ENCODE assay signal across 8 cellular contexts in the genomic region with DNA sequence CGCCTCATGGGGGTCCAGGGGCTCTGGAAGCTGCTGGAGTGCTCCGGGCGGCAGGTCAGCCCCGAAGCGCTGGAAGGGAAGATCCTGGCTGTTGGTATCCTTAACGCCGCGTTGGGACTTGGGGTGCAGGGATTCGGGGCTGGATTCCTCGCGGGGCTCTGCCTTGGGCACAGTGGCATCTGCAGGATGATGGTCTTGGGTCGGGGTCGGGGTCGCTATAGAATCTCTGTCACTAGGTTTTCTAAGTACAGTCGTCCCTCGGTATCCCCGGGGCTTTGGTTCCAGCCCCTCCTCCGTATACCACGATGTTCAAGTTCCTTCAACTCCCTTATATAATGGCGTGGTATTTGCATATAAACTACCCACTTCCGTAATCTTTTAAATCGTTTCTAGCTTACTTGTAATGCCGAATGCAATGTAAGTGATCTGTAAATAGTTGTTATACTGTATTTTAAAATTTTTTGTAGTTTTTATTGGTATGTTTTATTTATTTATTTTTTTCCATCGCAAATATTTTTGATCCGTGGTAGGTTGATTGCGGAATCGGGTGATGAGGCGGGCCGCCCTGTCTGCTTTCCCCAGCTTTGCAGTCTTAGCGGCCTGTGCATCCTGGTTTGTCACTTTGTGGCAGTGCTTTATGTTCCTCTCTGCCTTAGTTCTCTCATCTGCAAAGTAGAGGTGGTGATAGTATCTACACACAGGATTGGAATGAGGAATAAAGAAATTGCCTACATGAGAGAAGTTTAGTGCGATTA. TPM values are rescaled to one million over a fixed set of nuclear protein-coding genes. Genes with fewer than 3 reads are reported as not detected.
DNase-seq lines count a peak whose midpoint lies in the region; ATAC-seq and TF ChIP-seq lines count a peak whose summit lies in the region.

No MANE protein-coding gene starts in this region.

- TF ChIP-seq CTCF in CD4-positive, alpha-beta T cell (IDR thresholded peaks at IDR 0.05): no peak
- TF ChIP-seq CTCF in OCI-LY7 (conservative IDR thresholded peaks at IDR 0.05; ENCODE audit: low read length) (no peak), foreskin fibroblast (IDR thresholded peaks at IDR 0.05; ENCODE audit: low read depth, low read length) (no peak), uterus (IDR thresholded peaks at IDR 0.05) (no peak)

- H3K4me2 ChIP-seq in OCI-LY7 (ENCODE audit: low read length): peak overlapping the region; percentile 98

- peak; percentile 30 to 54 (median 40) for DNase-seq in CD4-positive, alpha-beta T cell
- DNase-seq in OCI-LY7 (ENCODE audit: low spot score) (peak; percentile 69), foreskin fibroblast (peak in 1 of 2 donors; percentile 71), uterus (peak; percentile 19 to 21)

- peaks cover 31% of the 10 kb centered on the region for H3K79me2 ChIP-seq in OCI-LY7 (ENCODE audit: insufficient read depth, low read depth, low read length)

- H4K20me1 ChIP-seq in OCI-LY7 (ENCODE audit: insufficient read depth, low read length): no peaks in the 10 kb centered on the region; the same call in 1 of the 2 replicates

- peak overlapping the region; percentile 82 for H2AFZ ChIP-seq in OCI-LY7 (ENCODE audit: low read length)
- peak overlapping the region; percentile 83 for H2AFZ ChIP-seq in neuron (ENCODE audit: low read depth, low read length)

- H3K9me3 ChIP-seq in CD4-positive, alpha-beta T cell (ENCODE audit: control insufficient read depth, low read length): no peaks in the 10 kb centered on the region
- H3K9me3 ChIP-seq in OCI-LY7 (ENCODE audit: low read length) (no peaks in the 10 kb centered on the region), neuron (ENCODE audit: low read length) (no peaks in the 10 kb centered on the region), uterus (no peaks in the 10 kb centered on the region)

- CTCF ChIA-PET in CD4-positive, alpha-beta T cell (lab: Charles Lee): interaction anchor here (0.7 to 4.7 kb wide), 7 partner anchors 10 to 254 kb away, joined by 3 to 18 read pairs (median 6); partner anchors contain the start of genes TEX30 and TPP2
- CTCF ChIA-PET in OCI-LY7 (lab: Charles Lee; ENCODE audit: unreplicated experiment): no interaction called here

- H3K9me3 Mint-ChIP-seq in CD4-positive, alpha-beta T cell: no peaks in the 10 kb centered on the region
- no peaks in the 10 kb centered on the region for H3K9me3 Mint-ChIP-seq in activated T-helper 17 cell treated with anti-CD3 and anti-CD28 coated beads, Interleukin-2, amount 50 U/mL, for 72 hours

- POLR2A ChIA-PET in CD4-positive, alpha-beta T cell (lab: Charles Lee): interaction anchor here (0.6 to 6.9 kb wide), 23 partner anchors 9 to 451 kb away, joined by 3 to 575 read pairs (median 4); partner anchors contain the start of genes BIVM, POGLUT2, TEX30 and TPP2
- POLR2A ChIA-PET in OCI-LY7 (lab: Charles Lee): interaction anchor here (0.6 to 1.5 kb wide), 3 partner anchors 35 to 265 kb away, joined by 3 to 4 read pairs (median 4); partner anchors contain the start of gene TPP2

- peak overlapping the region; percentile 100 for H3K27ac Mint-ChIP-seq in CD4-positive, alpha-beta T cell
- peak overlapping the region; percentile 80 for H3K27ac Mint-ChIP-seq in activated T-helper 17 cell treated with anti-CD3 and anti-CD28 coated beads, Interleukin-2, amount 50 U/mL, for 72 hours

- peaks cover 15% of the 10 kb centered on the region for H3K4me1 ChIP-seq in OCI-LY7 (ENCODE audit: insufficient read depth, low read length, poor library complexity, severe bottlenecking)
- H3K4me1 ChIP-seq in neuron (ENCODE audit: insufficient read depth, low read length): peaks cover 12% of the 10 kb centered on the region
- no peaks in the 10 kb centered on the region for H3K4me1 ChIP-seq in uterus

- peak; percentile 57 for ATAC-seq in CD4-positive, alpha-beta T cell (ENCODE audit: poor library complexity)
- ATAC-seq in GM19372 (IDR thresholded peaks at IDR 0.05; ENCODE audit: low read depth, unreplicated experiment) (peak; percentile 36), HG03439 (IDR thresholded peaks at IDR 0.05; ENCODE audit: unreplicated experiment) (peak; percentile 36)
- ATAC-seq in activated T-helper 17 cell treated with anti-CD3 and anti-CD28 coated beads, Interleukin-2, amount 50 U/mL, for 72 hours (replicated peaks): peak; percentile 51

- H3K27me3 ChIP-seq in CD4-positive, alpha-beta T cell (ENCODE audit: control insufficient read depth, insufficient read depth, low read length): no peaks in the 10 kb centered on the region
- H3K27me3 ChIP-seq in neuron (ENCODE audit: insufficient read depth, low read length): no peaks in the 10 kb centered on the region
- H3K27me3 ChIP-seq in uterus: no peaks in the 10 kb centered on the region

- H3K9me2 ChIP-seq in OCI-LY7 (ENCODE audit: insufficient read depth, low read length): no peaks in the 10 kb centered on the region

- intact Hi-C loops in CD4-positive, alpha-beta T cell (cut with DNase I, micrococcal nuclease): loop anchor here (1.0 to 5.0 kb wide), 8 partner anchors 46 to 454 kb away; partner anchors contain the start of gene TPP2 (in 1 of the 2)
- intact Hi-C loops in OCI-LY7 (cut with micrococcal nuclease; ENCODE audit: unreplicated experiment) (loop anchor here (1.0 to 5.0 kb wide), 3 partner anchors 74 to 266 kb away; partner anchors contain the start of genes TEX30 and TPP2), uterus (cut with DNase I; ENCODE audit: low total_unique reads) (loop anchor here (10.0 kb wide), 1 partner anchor 252 kb away; the partner anchor contains the start of gene TPP2)

- BruUV-seq in OCI-LY7 (replicated peaks; lab: Mats Ljungman, UMichigan): no TSS peak

- H3K27ac ChIP-seq in CD4-positive, alpha-beta T cell (ENCODE audit: low read depth, low read length): peak overlapping the region; percentile 99
- H3K27ac ChIP-seq in OCI-LY7 (ENCODE audit: low read depth, low read length, poor library complexity, severe bottlenecking) (peak overlapping the region; percentile 89), uterus (peak overlapping the region; percentile 95 to 97)

- H3K4me3 ChIP-seq in OCI-LY7 (ENCODE audit: low read depth, low read length, poor library complexity, severe bottlenecking): peak overlapping the region; percentile 99
- peak overlapping the region; percentile 96 to 97 for H3K4me3 ChIP-seq in foreskin fibroblast (ENCODE audit: low read depth in 1 of 2, low read length in 2 of 2)
- H3K4me3 ChIP-seq in neuron (ENCODE audit: low read length): peak overlapping the region; percentile 92
- peak overlapping the region; percentile 70 to 79 for H3K4me3 ChIP-seq in uterus

- peaks cover 53% of the 10 kb centered on the region for H3K4me1 Mint-ChIP-seq in CD4-positive, alpha-beta T cell (ENCODE audit: low read depth)
- H3K4me1 Mint-ChIP-seq in activated T-helper 17 cell treated with anti-CD3 and anti-CD28 coated beads, Interleukin-2, amount 50 U/mL, for 72 hours: peaks cover 21% of the 10 kb centered on the region

- no peaks in the 10 kb centered on the region for H3K27me3 Mint-ChIP-seq in CD4-positive, alpha-beta T cell
- no peaks in the 10 kb centered on the region for H3K27me3 Mint-ChIP-seq in activated T-helper 17 cell treated with anti-CD3 and anti-CD28 coated beads, Interleukin-2, amount 50 U/mL, for 72 hours

- TF ChIP-seq POLR2A in uterus (IDR thresholded peaks at IDR 0.05): no peak

- H3K4me3 Mint-ChIP-seq in CD4-positive, alpha-beta T cell: peak overlapping the region; percentile 100
- peak overlapping the region; percentile 84 for H3K4me3 Mint-ChIP-seq in activated T-helper 17 cell treated with anti-CD3 and anti-CD28 coated beads, Interleukin-2, amount 50 U/mL, for 72 hours

- peaks cover 2% of the 10 kb centered on the region; the same call in 1 of the 2 replicates for H3K36me3 ChIP-seq in OCI-LY7 (ENCODE audit: insufficient read depth, low read length)
- H3K36me3 ChIP-seq in neuron (ENCODE audit: insufficient read depth, low read length): no peaks in the 10 kb centered on the region
- no peaks in the 10 kb centered on the region for H3K36me3 ChIP-seq in uterus

- H3K36me3 Mint-ChIP-seq in CD4-positive, alpha-beta T cell (ENCODE audit: low read depth): peaks cover 47% of the 10 kb centered on the region
- H3K36me3 Mint-ChIP-seq in activated T-helper 17 cell treated with anti-CD3 and anti-CD28 coated beads, Interleukin-2, amount 50 U/mL, for 72 hours (ENCODE audit: low read depth): peaks cover 45% of the 10 kb centered on the region

RNA-seq across cellular contexts. Expression of gene ERCC5, which starts 0.6 kb away (rescaled TPM):
- total RNA-seq in CD4-positive, alpha-beta T cell: 100 to 1,000 TPM; 129 to 136 TPM
- total RNA-seq in OCI-LY7 (2014; rRNA removed; shearing (Covaris generic)): 37.9 and 39.2 TPM in 2 replicates
- total RNA-seq in OCI-LY7 (2022) (38.5 and 44.3 TPM in 2 replicates), uterus (100 to 1,000 TPM in 1 of 4 donors, 10 to 100 TPM in 3; 43.7 to 134 (median 76.4) TPM)
- total RNA-seq in activated T-helper 17 cell treated with anti-CD3 and anti-CD28 coated beads, Interleukin-2, amount 50 U/mL, for 72 hours: 10 to 100 TPM; 65.9 to 95.5 TPM

RNA-seq across cellular contexts. Expression of gene BIVM, which starts 47.5 kb away (rescaled TPM):
- 1 to 10 TPM; 3.4 to 4.3 TPM for total RNA-seq in CD4-positive, alpha-beta T cell
- total RNA-seq in OCI-LY7 (2014; rRNA removed; shearing (Covaris generic)): not detected in 2 replicates
- total RNA-seq in OCI-LY7 (2022): not detected in 2 replicates
- total RNA-seq in activated T-helper 17 cell treated with anti-CD3 and anti-CD28 coated beads, Interleukin-2, amount 50 U/mL, for 72 hours: 10 to 100 TPM; 10.1 to 19.5 TPM
- 10 to 100 TPM in 2 of 4 donors, 1 to 10 TPM in 2; 5.0 to 55.9 (median 18.0) TPM for total RNA-seq in uterus

RNA-seq across cellular contexts. Expression of gene POGLUT2, which starts 47.7 kb away (rescaled TPM):
- total RNA-seq in CD4-positive, alpha-beta T cell: not detected
- total RNA-seq in OCI-LY7 (2014; rRNA removed; shearing (Covaris generic)): not detected in 2 replicates
- total RNA-seq in OCI-LY7 (2022) (not detected in 2 replicates), uterus (10 to 100 TPM in 2 of 4 donors, 1 to 10 TPM in 2; 3.5 to 40.3 (median 17.2) TPM)
- total RNA-seq in activated T-helper 17 cell treated with anti-CD3 and anti-CD28 coated beads, Interleukin-2, amount 50 U/mL, for 72 hours: 1 to 10 TPM; 2.1 to 5.6 TPM

Comparison
In these comparisons a context has a peak if more than half of its experiments do, and no peak if none do; other contexts are left out.
1. RNA of gene BIVM, which starts 47.5 kb away (total RNA-seq): 5.0 to 55.9 TPM in uterus, 10.1 to 19.5 TPM in activated T-helper 17 cell treated with anti-CD3 and anti-CD28 coated beads, Interleukin-2, amount 50 U/mL, for 72 hours and 3.4 to 4.3 TPM in CD4-positive, alpha-beta T cell; not detected in OCI-LY7; every median in the first group is over 4 times any median in the second.
2. Peak in every context shown above with its lines, with median percentiles within 50 percentile points of each other: ATAC-seq, H3K27ac ChIP-seq and H3K4me3 ChIP-seq.